ENCODE assay signal across 8 cellular contexts in the genomic region with DNA sequence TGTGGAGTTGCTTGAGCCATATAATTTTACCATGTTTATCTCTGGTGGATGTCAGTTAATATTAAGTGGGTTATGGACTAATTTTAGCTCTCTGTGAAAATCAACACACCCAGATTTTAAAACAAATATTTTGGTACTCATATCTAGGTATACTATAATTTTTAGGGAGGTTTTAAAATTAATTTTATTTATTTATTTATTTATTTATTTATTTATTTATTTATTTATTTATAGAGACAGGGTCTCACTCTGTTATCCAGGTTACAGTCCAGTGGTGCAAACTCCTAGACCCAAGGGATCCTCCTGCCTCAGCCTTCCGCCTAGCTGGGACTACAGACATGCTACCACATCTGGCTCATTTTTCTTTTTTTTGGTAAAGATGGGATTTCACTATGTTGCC.
"Had no signal": no experiment of that assay in that cellular context is flagged by ENCODE, and none has a peak within 500 bp of the region (broad histone marks: within the 10 kb centered on the region; RNA-seq: fewer than 3 reads in every experiment).

No MANE protein-coding gene starts in this region.

- H3K4me3 ChIP-seq: GM12878 had no signal

- FAIRE-seq: G401.6, GM12878, GM12891, GM12892, GM18507, GM19239 had no signal

- DNase-seq: GDM1, GF-D8 had no signal
